ENCODE assay signal across 19 cellular contexts in the genomic region with DNA sequence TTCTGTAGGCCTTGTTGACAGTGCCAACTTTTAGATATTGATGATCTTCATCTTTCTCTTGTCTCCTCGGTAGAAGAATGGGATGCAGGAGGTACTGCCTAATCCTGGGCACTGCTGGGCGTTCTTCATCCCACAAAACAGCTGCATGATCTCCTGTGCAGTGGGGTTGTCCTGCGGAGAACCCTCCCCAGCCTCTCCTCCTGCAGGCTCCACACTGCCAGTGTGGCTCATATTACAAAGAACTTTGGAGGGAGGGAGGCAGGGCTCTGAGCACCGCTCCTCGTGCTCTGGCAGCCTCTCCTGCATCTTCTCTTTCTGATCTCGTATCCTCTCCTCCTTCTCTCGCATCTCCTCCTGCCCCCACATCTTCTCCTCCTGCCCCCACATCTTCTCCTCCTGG.
"Had no signal": no experiment of that assay in that cellular context is flagged by ENCODE, and none has a peak within 500 bp of the region (broad histone marks: within the 10 kb centered on the region; RNA-seq: fewer than 3 reads in every experiment).

No MANE protein-coding gene starts in this region.

- H3K9me3 Mint-ChIP-seq: memory B cell, natural killer cell, neural crest cell had no signal

- ATAC-seq: effector memory CD8-positive, alpha-beta T cell; gastrocnemius medialis; left lobe of liver; natural killer cell; sciatic nerve had no signal

- H3K27ac Mint-ChIP-seq: effector memory CD8-positive, alpha-beta T cell; memory B cell; natural killer cell; progenitor cell of endocrine pancreas had no signal

- H3K4me1 Mint-ChIP-seq: memory B cell, natural killer cell, neural crest cell had no signal

- H3K4me3 Mint-ChIP-seq: effector memory CD8-positive, alpha-beta T cell; memory B cell; natural killer cell; neural crest cell had no signal

- DNase-seq: effector memory CD8-positive, alpha-beta T cell; erythroblast; gastrocnemius medialis; head of caudate nucleus; natural killer cell; stimulated activated CD4-positive, alpha-beta T cell treated with anti-CD3 and anti-CD28 coated beads, Interleukin-12 subunit alpha, Interleukin-12 subunit beta, amount 100 ng/mL, for 4 hours; stimulated activated CD4-positive, alpha-beta T cell treated with anti-CD3 and anti-CD28 coated beads, Interleukin-1b, Interleukin-23, amount 100 ng/mL, for 48 hours; stimulated activated CD4-positive, alpha-beta T cell treated with anti-CD3 and anti-CD28 coated beads, Interleukin-4, amount 100 ng/mL, for 1 hour; stimulated activated CD8-positive, alpha-beta memory T cell treated with anti-CD3 and anti-CD28 coated beads, Interleukin-4, amount 100 ng/mL, for 48 hours; stimulated activated naive CD4-positive, alpha-beta T cell treated with Interleukin-2 at 50 U/mL for 16 hours; stomach; thyroid gland had no signal

- H3K36me3 Mint-ChIP-seq: memory B cell, natural killer cell had no signal

- H3K27ac ChIP-seq: coronary artery, gastrocnemius medialis, parathyroid adenoma, stomach, thyroid gland had no signal
